ENCODE assay signal across 20 cellular contexts in the genomic region with DNA sequence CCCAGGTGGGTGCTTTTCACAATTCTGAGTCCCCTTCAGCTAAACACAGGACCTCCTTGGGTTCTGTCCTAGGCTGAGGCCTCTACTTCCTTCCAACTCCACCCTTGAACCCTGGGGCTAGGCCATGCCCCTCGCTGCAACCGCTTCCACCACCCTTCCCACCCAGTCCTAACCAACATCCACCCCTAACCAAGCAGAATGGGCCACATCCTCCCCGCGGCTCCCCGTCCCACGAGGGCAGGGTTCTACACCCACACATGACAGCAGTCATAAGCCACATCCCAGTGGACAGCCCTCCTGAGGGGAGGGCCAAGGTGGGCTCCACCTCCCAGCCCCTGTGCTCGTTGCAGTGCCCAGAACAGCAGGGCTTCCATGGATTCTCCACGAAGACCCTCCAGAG.
DNase-seq lines count a peak whose midpoint lies in the region; ATAC-seq and TF ChIP-seq lines count a peak whose summit lies in the region.
"Had no signal": no experiment of that assay in that cellular context is flagged by ENCODE, and none has a peak within 500 bp of the region (broad histone marks: within the 10 kb centered on the region; RNA-seq: fewer than 3 reads in every experiment).

No MANE protein-coding gene starts in this region.

- no peaks in the 10 kb centered on the region for H3K9me3 ChIP-seq in naive thymus-derived CD4-positive, alpha-beta T cell (ENCODE audit: control insufficient read depth in 2 of 3, low read length in 3 of 3)
- no peaks in the 10 kb centered on the region for H3K9me3 ChIP-seq in ovary
- H3K9me3 ChIP-seq: body of pancreas, colonic mucosa, heart right ventricle had no signal

- peak overlapping the region; percentile 10 for H3K27ac Mint-ChIP-seq in activated naive CD8-positive, alpha-beta T cell treated with anti-CD3 and anti-CD28 coated beads, Interleukin-2, amount 50 U/mL, for 24 hours
- H3K27ac Mint-ChIP-seq in naive thymus-derived CD4-positive, alpha-beta T cell = peak overlapping the region in 1 of 9 donors; percentile 68
- H3K27ac Mint-ChIP-seq: activated naive CD8-positive, alpha-beta T cell; memory B cell had no signal

- TF ChIP-seq POLR2A in ovary (IDR thresholded peaks at IDR 0.05) = no peak

- TF ChIP-seq CTCF in ovary (IDR thresholded peaks at IDR 0.05) = no peak

- peaks cover 25% of the 10 kb centered on the region for H3K4me1 Mint-ChIP-seq in activated naive CD8-positive, alpha-beta T cell treated with anti-CD3 and anti-CD28 coated beads, Interleukin-2, amount 50 U/mL, for 24 hours
- H3K4me1 Mint-ChIP-seq in naive thymus-derived CD4-positive, alpha-beta T cell = peaks cover 0 to 29% (median 4%) of the 10 kb centered on the region in 7 donors

- POLR2A ChIA-PET in naive thymus-derived CD4-positive, alpha-beta T cell (lab: Charles Lee) = no interaction called here

- CTCF ChIA-PET in naive thymus-derived CD4-positive, alpha-beta T cell (lab: Charles Lee) = no interaction called here

- H3K27ac ChIP-seq in naive thymus-derived CD4-positive, alpha-beta T cell (ENCODE audit: low read depth, low read length) = no peak overlapping the region
- H3K27ac ChIP-seq in ovary = no peak overlapping the region
- H3K27ac ChIP-seq: 22Rv1, body of pancreas, colonic mucosa, heart right ventricle had no signal

- 75 to 83% (median 79%) methylated on average over 8 of the region's 8 CpGs for WGBS in ovary, 3 donors

- no peak for TF ChIP-seq EP300 in ovary (IDR thresholded peaks at IDR 0.05)

- no peaks in the 10 kb centered on the region for H3K27me3 Mint-ChIP-seq in activated naive CD8-positive, alpha-beta T cell treated with anti-CD3 and anti-CD28 coated beads, Interleukin-2, amount 50 U/mL, for 24 hours
- H3K27me3 Mint-ChIP-seq in naive thymus-derived CD4-positive, alpha-beta T cell = no peaks in the 10 kb centered on the region
- H3K27me3 Mint-ChIP-seq: activated naive CD8-positive, alpha-beta T cell; memory B cell had no signal

- no peaks in the 10 kb centered on the region for H3K27me3 ChIP-seq in naive thymus-derived CD4-positive, alpha-beta T cell (ENCODE audit: control insufficient read depth in 2 of 2, insufficient read depth in 2 of 2, low read length in 2 of 2)
- H3K27me3 ChIP-seq in ovary = no peaks in the 10 kb centered on the region
- H3K27me3 ChIP-seq: body of pancreas, colonic mucosa, heart right ventricle had no signal

- peak; percentile 3 for ATAC-seq in activated naive CD8-positive, alpha-beta T cell treated with anti-CD3 and anti-CD28 coated beads, Interleukin-2, amount 50 U/mL, for 24 hours
- ATAC-seq in naive thymus-derived CD4-positive, alpha-beta T cell = peak; percentile 23
- ATAC-seq: body of pancreas, heart right ventricle had no signal

- H3K36me3 ChIP-seq in naive thymus-derived CD4-positive, alpha-beta T cell (ENCODE audit: control insufficient read depth in 2 of 3, insufficient read depth in 3 of 3, low read length in 3 of 3) = no peaks in the 10 kb centered on the region
- no peaks in the 10 kb centered on the region for H3K36me3 ChIP-seq in ovary
- H3K36me3 ChIP-seq: colonic mucosa had no signal

- H3K9me3 Mint-ChIP-seq in activated naive CD8-positive, alpha-beta T cell treated with anti-CD3 and anti-CD28 coated beads, Interleukin-2, amount 50 U/mL, for 24 hours = no peaks in the 10 kb centered on the region
- no peaks in the 10 kb centered on the region for H3K9me3 Mint-ChIP-seq in naive thymus-derived CD4-positive, alpha-beta T cell
- H3K9me3 Mint-ChIP-seq: memory B cell, nephron progenitor cell had no signal

- no peak overlapping the region for H3K4me3 Mint-ChIP-seq in activated naive CD8-positive, alpha-beta T cell treated with anti-CD3 and anti-CD28 coated beads, Interleukin-2, amount 50 U/mL, for 24 hours
- H3K4me3 Mint-ChIP-seq in naive thymus-derived CD4-positive, alpha-beta T cell = peak overlapping the region in 1 of 10 donors; percentile 26
- H3K4me3 Mint-ChIP-seq: activated naive CD8-positive, alpha-beta T cell; memory B cell; nephron progenitor cell had no signal

- H3K4me3 ChIP-seq in Jurkat, Clone E6-1 (ENCODE audit: low read length) = no peak overlapping the region
- H3K4me3 ChIP-seq in naive thymus-derived CD4-positive, alpha-beta T cell (ENCODE audit: low read length) = no peak overlapping the region
- H3K4me3 ChIP-seq in ovary = no peak overlapping the region
- H3K4me3 ChIP-seq: body of pancreas, colonic mucosa, heart right ventricle had no signal

- intact Hi-C loops in naive thymus-derived CD4-positive, alpha-beta T cell (cut with micrococcal nuclease) = no loop called here
- intact Hi-C loops in ovary (cut with DNase I) = no loop called here

- no peaks in the 10 kb centered on the region for H3K36me3 Mint-ChIP-seq in activated naive CD8-positive, alpha-beta T cell treated with anti-CD3 and anti-CD28 coated beads, Interleukin-2, amount 50 U/mL, for 24 hours (ENCODE audit: low read depth)
- peaks cover 0 to 3% (median 0%) of the 10 kb centered on the region in 5 donors for H3K36me3 Mint-ChIP-seq in naive thymus-derived CD4-positive, alpha-beta T cell
- H3K36me3 Mint-ChIP-seq: activated naive CD8-positive, alpha-beta T cell; memory B cell had no signal

- no peaks in the 10 kb centered on the region for H3K4me1 ChIP-seq in naive thymus-derived CD4-positive, alpha-beta T cell (ENCODE audit: control insufficient read depth in 2 of 2, insufficient read depth in 2 of 2, low read length in 2 of 2)
- H3K4me1 ChIP-seq in ovary (ENCODE audit: insufficient read depth) = no peaks in the 10 kb centered on the region
- H3K4me1 ChIP-seq: colonic mucosa had no signal

- peak; percentile 18 for DNase-seq in NK-92 treated with Interleukin-12 subunit alpha and Interleukin-12 subunit beta, amount 100 ng/mL, for 24 hours (lab: John Stamatoyannopoulos, UW)
- no peak for DNase-seq in NK-92 (lab: John Stamatoyannopoulos, UW; ENCODE audit: unreplicated experiment)
- peak; percentile 81 for DNase-seq in Jurkat, Clone E6-1 (ENCODE audit: low read depth, low spot score)
- peak; percentile 13 for DNase-seq in activated naive CD8-positive, alpha-beta T cell treated with anti-CD3 and anti-CD28 coated beads, Interleukin-2, amount 50 U/mL, for 24 hours
- peak in 1 of 9 donors; percentile 30 for DNase-seq in naive thymus-derived CD4-positive, alpha-beta T cell
- no peak for DNase-seq in GOT3 (lab: John Stamatoyannopoulos, UW)
- no peak for DNase-seq in COLO829 (ENCODE audit: low spot score)
- no peak for DNase-seq in ovary
- DNase-seq: AML-193, body of pancreas, Calu3, colonic mucosa, heart right ventricle, NCI-H146, NCI-H82, nephron progenitor cell, T1000 had no signal

Comparison
In these comparisons a context has a peak if more than half of its experiments do, and no peak if none do; other contexts are left out.
1. DNase-seq: peak in NK-92 treated with Interleukin-12 subunit alpha and Interleukin-12 subunit beta, amount 100 ng/mL, for 24 hours (single experiment), Jurkat, Clone E6-1 (single experiment) and activated naive CD8-positive, alpha-beta T cell treated with anti-CD3 and anti-CD28 coated beads, Interleukin-2, amount 50 U/mL, for 24 hours (single experiment); none in NK-92 (single experiment), GOT3 (single experiment), COLO829 (single experiment) and ovary (0 of 5).